ENCODE assay signal across 20 cellular contexts in the genomic region with DNA sequence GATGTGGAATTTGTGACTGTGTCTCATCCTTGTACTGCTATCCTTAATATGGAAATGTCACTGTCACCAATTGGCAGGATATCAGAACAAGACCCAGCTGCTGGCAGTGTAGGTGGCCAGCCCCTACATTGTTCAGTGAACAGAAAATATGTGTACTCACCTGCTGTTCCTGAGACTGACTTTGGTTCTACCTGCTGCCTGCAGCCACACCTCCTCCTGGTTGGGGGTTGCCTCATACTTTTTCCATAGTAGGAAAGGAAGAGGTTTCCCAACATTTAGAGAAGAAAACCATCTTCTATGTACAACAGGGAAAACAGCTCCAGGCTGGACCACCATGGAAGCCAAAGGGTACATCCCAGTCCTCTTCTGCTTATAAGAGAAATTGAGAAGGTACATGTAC. TPM values are rescaled to one million over a fixed set of nuclear protein-coding genes. Genes with fewer than 3 reads are reported as not detected.
DNase-seq lines count a peak whose midpoint lies in the region; ATAC-seq and TF ChIP-seq lines count a peak whose summit lies in the region.
"Had no signal": no experiment of that assay in that cellular context is flagged by ENCODE, and none has a peak within 500 bp of the region (broad histone marks: within the 10 kb centered on the region; RNA-seq: fewer than 3 reads in every experiment).

No MANE protein-coding gene starts in this region.

- H3K27ac ChIP-seq in dorsolateral prefrontal cortex, result no peak overlapping the region
- H3K27ac ChIP-seq: KMS-11, SJCRH30 had no signal

- TF ChIP-seq CTCF in dorsolateral prefrontal cortex (IDR thresholded peaks at IDR 0.05 in 54 of 56, conservative IDR thresholded peaks at IDR 0.05 in 2 of 56; ENCODE audit: low read depth in 1 of 56, partially characterized antibody in 56 of 56), result no peak

- intact Hi-C loops in dorsolateral prefrontal cortex (cut with DNase I), result no loop called here

- DNase-seq in NCI-H510A treated with DMSO at 0.1 percent for 48 hours (lab: John Stamatoyannopoulos, UW) (peak; percentile 1), NCI-H510A (lab: John Stamatoyannopoulos, UW) (no peak), NCI-H146 (lab: John Stamatoyannopoulos, UW) (peak; percentile 93), NCI-H69 (lab: John Stamatoyannopoulos, UW) (peak; percentile 90), dorsolateral prefrontal cortex (no peak)
- no peak for DNase-seq in activated CD4-positive, alpha-beta T cell treated with anti-CD3 and anti-CD28 coated beads for 48 hours
- DNase-seq: Caco-2; CD4-positive, CD25-positive, alpha-beta regulatory T cell; H7; HFFc6; NCI-H1105 treated with DMSO at 0.1 percent for 48 hours; NCI-H187 treated with DMSO at 0.1 percent for 48 hours; NCI-H226; NCI-H526 treated with DMSO at 0.1 percent for 48 hours; SJCRH30; T-helper 1 cell had no signal

- no peak for ATAC-seq in HG03521 (IDR thresholded peaks at IDR 0.05; ENCODE audit: unreplicated experiment)

- H3K4me3 ChIP-seq in dorsolateral prefrontal cortex, result no peak overlapping the region
- H3K4me3 ChIP-seq: SJCRH30 had no signal

- H3K27me3 ChIP-seq in dorsolateral prefrontal cortex, result no peaks in the 10 kb centered on the region
- H3K27me3 ChIP-seq: SJCRH30 had no signal

RNA-seq across cellular contexts. Expression of a gene that starts 35.9 kb away (rescaled TPM):
- 1 to 10 TPM in 115 of 120 experiments, under 1 TPM in 5; 0.67 to 4.1 (median 2.0) TPM for total RNA-seq in dorsolateral prefrontal cortex
- total RNA-seq: Caco-2; CD4-positive, CD25-positive, alpha-beta regulatory T cell; HFFc6; HT1080; OCI-LY7; SJCRH30 had no signal

RNA-seq across cellular contexts. Expression of a gene that starts 50.5 kb away (rescaled TPM):
- total RNA-seq in dorsolateral prefrontal cortex, result 1 to 10 TPM; 1.3 to 7.1 (median 3.8) TPM
- total RNA-seq: Caco-2; CD4-positive, CD25-positive, alpha-beta regulatory T cell; HFFc6; HT1080; SJCRH30 had no signal

Comparison
In these comparisons a context has a peak if more than half of its experiments do, and no peak if none do; other contexts are left out.
1. DNase-seq: peak in NCI-H510A treated with DMSO at 0.1 percent for 48 hours (single experiment), NCI-H146 (single experiment) and NCI-H69 (single experiment); none in NCI-H510A (single experiment), dorsolateral prefrontal cortex (0 of 10) and activated CD4-positive, alpha-beta T cell treated with anti-CD3 and anti-CD28 coated beads for 48 hours (single experiment).